ENCODE assay signal across 1 cellular context in the genomic region with DNA sequence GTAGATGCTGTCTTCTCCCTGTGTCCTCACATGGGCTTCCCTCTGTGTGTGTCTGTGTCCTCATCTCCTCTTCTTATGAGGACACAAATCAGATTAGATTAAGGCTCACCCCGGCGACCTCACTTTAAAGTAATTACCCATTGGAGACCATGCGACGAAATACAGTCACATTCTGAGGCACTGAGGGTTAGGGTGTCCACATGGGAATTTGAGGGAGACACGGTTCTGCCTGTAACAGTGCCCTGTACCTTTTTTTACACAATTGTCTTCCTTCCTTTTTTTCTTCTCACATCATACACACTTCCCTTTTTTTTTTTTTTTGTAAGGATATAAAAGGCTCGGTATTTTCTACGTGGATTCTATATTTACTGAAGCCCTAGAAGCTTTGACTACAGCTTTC.
A peak's percentile ranks its signal among the peaks of the same experiment; 100 is the strongest.
TF ChIP-seq lines count a peak whose summit lies in the region.

No MANE protein-coding gene starts in this region.

TF ChIP-seq in K562, 482 proteins besides CTCF, POLR2A, EP300 and RAD21:
- TF ChIP-seq SNIP1 (IDR thresholded peaks at IDR 0.05; ENCODE audit: low read depth) = no peak
- TF ChIP-seq SPI1 (IDR thresholded peaks at IDR 0.05; ENCODE audit: borderline replicate concordance, low read depth, low read length) = peak; percentile 52; the same call in 1 of the 2 replicates
